7 cellular contexts compared by ENCODE assay signal in genomic region chr5:9297171-9297570, GRCh38.
"Had no signal": no experiment of that assay in that cellular context is flagged by ENCODE, and none has a peak within 500 bp of the region (broad histone marks: within the 10 kb centered on the region; RNA-seq: fewer than 3 reads in every experiment).

No MANE protein-coding gene starts in this region.

- H3K4me3 ChIP-seq: GM23248 had no signal

- H3K9ac ChIP-seq: GM23248 had no signal

- H2AFZ ChIP-seq: GM23248 had no signal

- H3K36me3 Mint-ChIP-seq: IgD-negative memory B cell had no signal

- H3K27ac ChIP-seq: GM23248 had no signal

- H3K27me3 Mint-ChIP-seq: IgD-negative memory B cell had no signal

- DNase-seq: GM23248, H9, HCEC 1CT had no signal

- ATAC-seq: HepG2 had no signal

- FAIRE-seq: H1, H54, HepG2 had no signal

- H3K4me1 Mint-ChIP-seq: IgD-negative memory B cell had no signal

- H3K9me3 Mint-ChIP-seq: H9 had no signal

- H3K4me3 Mint-ChIP-seq: H9, IgD-negative memory B cell had no signal
